In the genomic region with DNA sequence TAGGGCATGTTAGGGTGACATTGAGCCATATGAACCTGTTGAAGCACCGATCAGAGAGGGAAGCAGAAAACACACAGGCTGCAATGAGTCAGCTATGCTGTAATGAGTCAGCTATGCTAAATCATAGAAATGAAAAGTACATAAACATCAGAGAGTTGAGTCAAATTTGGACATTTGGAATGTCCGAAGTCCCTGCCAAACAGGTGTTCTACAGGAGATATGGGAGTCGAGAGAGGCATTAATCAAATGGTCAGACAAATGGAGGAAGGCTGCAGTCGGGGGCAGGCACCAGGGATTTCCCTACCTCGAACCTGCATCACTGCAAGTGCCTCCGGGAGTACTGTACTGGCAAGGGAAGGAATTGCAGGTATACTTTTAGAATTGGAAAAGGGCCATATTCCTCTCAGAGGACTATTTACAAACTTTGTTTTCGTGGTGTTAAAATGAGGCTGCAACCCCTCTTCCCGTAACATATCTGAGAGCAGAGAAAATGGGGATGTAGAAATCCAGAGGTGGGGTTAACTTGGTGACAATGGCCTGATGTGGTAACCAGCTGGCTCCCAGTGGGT, we compare ENCODE assay signal across 8 cellular contexts. TPM values are rescaled to one million over a fixed set of nuclear protein-coding genes. Genes with fewer than 3 reads are reported as not detected.
DNase-seq lines count a peak whose midpoint lies in the region; ATAC-seq and TF ChIP-seq lines count a peak whose summit lies in the region.

No MANE protein-coding gene starts in this region.

- peak overlapping the region; percentile 28 for H3K4me3 Mint-ChIP-seq in CD4-positive, alpha-beta T cell

- H3K27me3 Mint-ChIP-seq in CD4-positive, alpha-beta T cell, result no peaks in the 10 kb centered on the region

- H3K4me1 Mint-ChIP-seq in CD4-positive, alpha-beta T cell (ENCODE audit: low read depth), result peaks cover 50% of the 10 kb centered on the region

- POLR2A ChIA-PET in CD4-positive, alpha-beta T cell (lab: Charles Lee), result interaction anchor here (0.9 to 1.9 kb wide), 4 partner anchors 13 to 102 kb away, joined by 3 to 10 read pairs (median 4); no protein-coding TSS in a partner anchor

- intact Hi-C loops in CD4-positive, alpha-beta T cell (cut with DNase I, micrococcal nuclease), result no loop called here

- peak overlapping the region; percentile 50 for H3K4me2 ChIP-seq in SU-DHL-6 (ENCODE audit: low read depth, low read length, poor library complexity, severe bottlenecking)

- CTCF ChIA-PET in CD4-positive, alpha-beta T cell (lab: Charles Lee), result interaction anchor here (0.5 to 1.6 kb wide), 5 partner anchors 10 to 369 kb away, joined by 3 to 5 read pairs (median 4); no protein-coding TSS in a partner anchor

- H3K27me3 ChIP-seq in CD4-positive, alpha-beta T cell (ENCODE audit: control insufficient read depth, insufficient read depth, low read length), result no peaks in the 10 kb centered on the region
- H3K27me3 ChIP-seq in SU-DHL-6 (ENCODE audit: low read length), result no peaks in the 10 kb centered on the region

- no peaks in the 10 kb centered on the region for H3K9me2 ChIP-seq in SU-DHL-6 (replicated peaks; ENCODE audit: insufficient read depth, low read length)

- no peak for TF ChIP-seq CTCF in CD4-positive, alpha-beta T cell (IDR thresholded peaks at IDR 0.05)
- TF ChIP-seq CTCF in SU-DHL-6 (IDR thresholded peaks at IDR 0.05; ENCODE audit: insufficient read depth, low read length, poor library complexity, severe bottlenecking) (no peak), foreskin fibroblast (IDR thresholded peaks at IDR 0.05; ENCODE audit: low read depth, low read length) (no peak)

- no peak for DNase-seq in CD4-positive, alpha-beta T cell
- DNase-seq in foreskin fibroblast (peak; percentile 59 to 64), NCI-H1048 (lab: John Stamatoyannopoulos, UW) (no peak), NCI-H2171 (lab: John Stamatoyannopoulos, UW) (no peak)
- no peak for DNase-seq in stimulated activated naive CD4-positive, alpha-beta T cell (lab: John Stamatoyannopoulos, UW)

- no peaks in the 10 kb centered on the region for H3K9me3 Mint-ChIP-seq in CD4-positive, alpha-beta T cell

- 0 out of 2 replicates have a peak overlapping the region, but pooled peaks have one; percentile 10 for H3K9ac ChIP-seq in SU-DHL-6 (ENCODE audit: low read length)

- H3K4me3 ChIP-seq in SU-DHL-6 (ENCODE audit: insufficient read depth, low read length, poor library complexity, severe bottlenecking) (no peak overlapping the region), foreskin fibroblast (ENCODE audit: low read depth in 1 of 2, low read length in 2 of 2) (no peak overlapping the region)

- no peak for ATAC-seq in CD4-positive, alpha-beta T cell (ENCODE audit: poor library complexity)
- ATAC-seq in GM19035 (IDR thresholded peaks at IDR 0.05; ENCODE audit: unreplicated experiment) (peak; percentile 63), HG03066 (IDR thresholded peaks at IDR 0.05; ENCODE audit: low read depth, unreplicated experiment) (peak; percentile 57)

- no peaks in the 10 kb centered on the region for H3F3A ChIP-seq in SU-DHL-6 (ENCODE audit: insufficient read depth)

- no peaks in the 10 kb centered on the region for H3K36me3 ChIP-seq in SU-DHL-6 (ENCODE audit: low read length)

- H2AFZ ChIP-seq in SU-DHL-6 (ENCODE audit: low read depth, low read length, severe bottlenecking), result no peak overlapping the region

- peak overlapping the region; percentile 70 for H3K27ac Mint-ChIP-seq in CD4-positive, alpha-beta T cell

- H3K79me2 ChIP-seq in SU-DHL-6 (ENCODE audit: insufficient read depth, low read length), result no peaks in the 10 kb centered on the region

- H3K27ac ChIP-seq in CD4-positive, alpha-beta T cell (ENCODE audit: low read depth, low read length), result no peak overlapping the region
- H3K27ac ChIP-seq in SU-DHL-6 (ENCODE audit: low read depth, low read length), result no peak overlapping the region

- H3K9me3 ChIP-seq in CD4-positive, alpha-beta T cell (ENCODE audit: control insufficient read depth, low read length), result no peaks in the 10 kb centered on the region
- H3K9me3 ChIP-seq in SU-DHL-6 (ENCODE audit: insufficient read depth, low read length), result no peaks in the 10 kb centered on the region

- H4K20me1 ChIP-seq in SU-DHL-6 (ENCODE audit: low read depth, low read length), result no peaks in the 10 kb centered on the region

- no peaks in the 10 kb centered on the region for H3K36me3 Mint-ChIP-seq in CD4-positive, alpha-beta T cell (ENCODE audit: low read depth)

RNA-seq across cellular contexts. Expression of gene ZC3HAV1, which starts 8.8 kb away (rescaled TPM):
- 100 to 1,000 TPM; 169 to 178 TPM for total RNA-seq in CD4-positive, alpha-beta T cell

Comparison
In these comparisons a context has a peak if more than half of its experiments do, and no peak if none do; other contexts are left out.
1. DNase-seq: peak in foreskin fibroblast (2 of 2); none in CD4-positive, alpha-beta T cell (0 of 10), stimulated activated naive CD4-positive, alpha-beta T cell (0 of 6), NCI-H1048 (single experiment) and NCI-H2171 (single experiment).